Comparison of ENCODE assay signal across 11 cellular contexts in the genomic region with DNA sequence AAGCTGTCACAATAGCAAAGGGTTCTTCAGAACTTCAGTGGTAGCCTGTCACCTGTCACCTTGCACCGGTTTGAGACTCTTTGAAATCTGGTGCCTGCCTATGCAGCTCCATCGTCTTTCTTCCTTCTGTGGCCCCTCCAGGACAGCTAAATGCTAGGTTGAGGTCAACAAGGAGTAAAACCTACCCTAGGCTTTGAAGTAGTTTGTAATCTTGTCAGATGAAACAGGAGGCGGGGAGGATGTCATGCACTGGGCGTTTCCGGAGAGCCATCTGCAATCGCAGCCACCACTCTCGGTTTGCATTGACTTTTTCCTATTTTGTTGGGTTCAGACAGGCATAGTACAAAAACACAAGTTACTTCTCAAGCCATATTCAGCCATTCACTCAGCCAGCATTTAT.
DNase-seq lines count a peak whose midpoint lies in the region; ATAC-seq and TF ChIP-seq lines count a peak whose summit lies in the region.
"Had no signal": no experiment of that assay in that cellular context is flagged by ENCODE, and none has a peak within 500 bp of the region (broad histone marks: within the 10 kb centered on the region; RNA-seq: fewer than 3 reads in every experiment).

No MANE protein-coding gene starts in this region.

- no peak overlapping the region for H3K4me3 Mint-ChIP-seq in MCF 10A (ENCODE audit: unreplicated experiment)
- H3K4me3 Mint-ChIP-seq in activated CD4-positive, alpha-beta memory T cell treated with anti-CD3 and anti-CD28 coated beads for 36 hours: peak overlapping the region; percentile 25
- peak overlapping the region; percentile 55 for H3K4me3 Mint-ChIP-seq in stimulated activated effector memory CD8-positive, alpha-beta T cell treated with anti-CD3 and anti-CD28 coated beads, Interleukin-12 subunit alpha, Interleukin-12 subunit beta, amount 100 ng/mL, for 72 hours

- H3K36me3 ChIP-seq in breast epithelium: no peaks in the 10 kb centered on the region
- H3K36me3 ChIP-seq in SJCRH30: no peaks in the 10 kb centered on the region
- H3K36me3 ChIP-seq: BE2C had no signal

- H3K9me3 ChIP-seq in breast epithelium: peaks cover 0 to 9% of the 10 kb centered on the region in 2 donors
- H3K9me3 ChIP-seq in SJCRH30 (replicated peaks): no peaks in the 10 kb centered on the region; the same call in 1 of the 2 replicates
- H3K9me3 ChIP-seq: BE2C had no signal

- BruUV-seq in MCF 10A (replicated peaks; lab: Mats Ljungman, UMichigan): no TSS peak

- CTCF ChIA-PET in MCF 10A (lab: Yijun Ruan, JAX): interaction anchor here (0.6 to 5.9 kb wide), 12 partner anchors 32 to 1143 kb away, joined by 3 to 42 read pairs (median 4); partner anchors contain the start of gene TRIB2
- CTCF ChIA-PET in activated CD4-positive, alpha-beta memory T cell treated with anti-CD3 and anti-CD28 coated beads for 36 hours (lab: Charles Lee): interaction anchor here (0.6 to 5.1 kb wide), 10 partner anchors 10 to 1144 kb away, joined by 3 to 30 read pairs (median 6); partner anchors contain the start of gene TRIB2

- peaks cover 5% of the 10 kb centered on the region for H3K36me3 Mint-ChIP-seq in MCF 10A (ENCODE audit: insufficient read depth, unreplicated experiment)
- peaks cover 1% of the 10 kb centered on the region for H3K36me3 Mint-ChIP-seq in activated CD4-positive, alpha-beta memory T cell treated with anti-CD3 and anti-CD28 coated beads for 36 hours
- H3K36me3 Mint-ChIP-seq in stimulated activated effector memory CD8-positive, alpha-beta T cell treated with anti-CD3 and anti-CD28 coated beads, Interleukin-12 subunit alpha, Interleukin-12 subunit beta, amount 100 ng/mL, for 72 hours: no peaks in the 10 kb centered on the region

- no peak for TF ChIP-seq POLR2A in breast epithelium (IDR thresholded peaks at IDR 0.05)

- H3K27ac ChIP-seq in breast epithelium (peak overlapping the region in 1 of 2 donors; percentile 52), SJCRH30 (no peak overlapping the region)
- H3K27ac ChIP-seq: HL-60 had no signal

- H3K4me1 Mint-ChIP-seq in MCF 10A (ENCODE audit: insufficient read depth, unreplicated experiment): peaks cover 19% of the 10 kb centered on the region
- peaks cover 41% of the 10 kb centered on the region for H3K4me1 Mint-ChIP-seq in activated CD4-positive, alpha-beta memory T cell treated with anti-CD3 and anti-CD28 coated beads for 36 hours (ENCODE audit: low read depth)
- H3K4me1 Mint-ChIP-seq in stimulated activated effector memory CD8-positive, alpha-beta T cell treated with anti-CD3 and anti-CD28 coated beads, Interleukin-12 subunit alpha, Interleukin-12 subunit beta, amount 100 ng/mL, for 72 hours: peaks cover 10% of the 10 kb centered on the region

- H3K4me1 ChIP-seq in breast epithelium (no peaks in the 10 kb centered on the region), SJCRH30 (peaks cover 11% of the 10 kb centered on the region)
- H3K4me1 ChIP-seq: BE2C had no signal

- intact Hi-C loops in MCF 10A (cut with micrococcal nuclease): loop anchor here (1.0 to 10.0 kb wide), 9 partner anchors 33 to 1144 kb away; no protein-coding TSS in a partner anchor
- intact Hi-C loops in breast epithelium (cut with DNase I; ENCODE audit: low total_unique reads): loop anchor here (5.0 kb wide), 1 partner anchor 1069 kb away; no protein-coding TSS in a partner anchor
- intact Hi-C loops in activated CD4-positive, alpha-beta memory T cell treated with anti-CD3 and anti-CD28 coated beads for 36 hours (cut with micrococcal nuclease): loop anchor here (1.0 to 10.0 kb wide), 5 partner anchors 33 to 1142 kb away; no protein-coding TSS in a partner anchor

- H3K27me3 Mint-ChIP-seq in MCF 10A (ENCODE audit: insufficient read depth, unreplicated experiment): no peaks in the 10 kb centered on the region
- no peaks in the 10 kb centered on the region for H3K27me3 Mint-ChIP-seq in activated CD4-positive, alpha-beta memory T cell treated with anti-CD3 and anti-CD28 coated beads for 36 hours

- no peak for TF ChIP-seq CTCF in MCF 10A (IDR thresholded peaks at IDR 0.05; ENCODE audit: unreplicated experiment)
- no peak for TF ChIP-seq CTCF in breast epithelium (IDR thresholded peaks at IDR 0.05)

- POLR2A ChIA-PET in MCF 10A (lab: Yijun Ruan, JAX): interaction anchor here (0.6 to 2.1 kb wide), 3 partner anchors 87 to 853 kb away, joined by 3 to 11 read pairs (median 6); partner anchors contain the start of gene TRIB2
- POLR2A ChIA-PET in activated CD4-positive, alpha-beta memory T cell treated with anti-CD3 and anti-CD28 coated beads for 36 hours (lab: Charles Lee): no interaction called here

- no peak overlapping the region for H3K4me3 ChIP-seq in breast epithelium
- H3K4me3 ChIP-seq in SJCRH30: no peak overlapping the region

- peaks cover 9% of the 10 kb centered on the region for H3K9me3 Mint-ChIP-seq in MCF 10A (ENCODE audit: unreplicated experiment)
- peaks cover 8% of the 10 kb centered on the region for H3K9me3 Mint-ChIP-seq in activated CD4-positive, alpha-beta memory T cell treated with anti-CD3 and anti-CD28 coated beads for 36 hours
- no peaks in the 10 kb centered on the region for H3K9me3 Mint-ChIP-seq in stimulated activated effector memory CD8-positive, alpha-beta T cell treated with anti-CD3 and anti-CD28 coated beads, Interleukin-12 subunit alpha, Interleukin-12 subunit beta, amount 100 ng/mL, for 72 hours

- H3K27me3 ChIP-seq in breast epithelium (no peaks in the 10 kb centered on the region), SJCRH30 (no peaks in the 10 kb centered on the region)
- H3K27me3 ChIP-seq: BE2C had no signal

- ATAC-seq in HG02852 (IDR thresholded peaks at IDR 0.05; ENCODE audit: unreplicated experiment) (peak; percentile 34), GM19467 (IDR thresholded peaks at IDR 0.05; ENCODE audit: unreplicated experiment) (no peak)
- ATAC-seq in stimulated activated effector memory CD8-positive, alpha-beta T cell treated with anti-CD3 and anti-CD28 coated beads, Interleukin-12 subunit alpha, Interleukin-12 subunit beta, amount 100 ng/mL, for 72 hours: no peak

- H3K27ac Mint-ChIP-seq in MCF 10A (ENCODE audit: low read depth, unreplicated experiment): peak overlapping the region; percentile 80
- no peak overlapping the region for H3K27ac Mint-ChIP-seq in activated CD4-positive, alpha-beta memory T cell treated with anti-CD3 and anti-CD28 coated beads for 36 hours
- H3K27ac Mint-ChIP-seq in stimulated activated effector memory CD8-positive, alpha-beta T cell treated with anti-CD3 and anti-CD28 coated beads, Interleukin-12 subunit alpha, Interleukin-12 subunit beta, amount 100 ng/mL, for 72 hours: no peak overlapping the region
- H3K27ac Mint-ChIP-seq: dendritic cell treated with granulocyte-macrophage colony-stimulating factor and Interleukin-4, amounts not matched to agents 40 ng/mL and 50 ng/mL, for 4 days had no signal

- no peak for DNase-seq in MCF 10A (ENCODE audit: unreplicated experiment)
- DNase-seq in breast epithelium (ENCODE audit: low spot score in 2 of 2): no peak
- DNase-seq in activated CD4-positive, alpha-beta memory T cell treated with anti-CD3 and anti-CD28 coated beads for 36 hours: peak; percentile 54
- DNase-seq in stimulated activated effector memory CD8-positive, alpha-beta T cell treated with anti-CD3 and anti-CD28 coated beads, Interleukin-12 subunit alpha, Interleukin-12 subunit beta, amount 100 ng/mL, for 72 hours (ENCODE audit: low spot score in 2 of 2): no peak
- DNase-seq in SJCRH30: no peak
- DNase-seq in NCI-H1417 treated with DMSO at 0.1 percent for 48 hours (lab: John Stamatoyannopoulos, UW): no peak
